8 cellular contexts compared by ENCODE assay signal in the genomic region with DNA sequence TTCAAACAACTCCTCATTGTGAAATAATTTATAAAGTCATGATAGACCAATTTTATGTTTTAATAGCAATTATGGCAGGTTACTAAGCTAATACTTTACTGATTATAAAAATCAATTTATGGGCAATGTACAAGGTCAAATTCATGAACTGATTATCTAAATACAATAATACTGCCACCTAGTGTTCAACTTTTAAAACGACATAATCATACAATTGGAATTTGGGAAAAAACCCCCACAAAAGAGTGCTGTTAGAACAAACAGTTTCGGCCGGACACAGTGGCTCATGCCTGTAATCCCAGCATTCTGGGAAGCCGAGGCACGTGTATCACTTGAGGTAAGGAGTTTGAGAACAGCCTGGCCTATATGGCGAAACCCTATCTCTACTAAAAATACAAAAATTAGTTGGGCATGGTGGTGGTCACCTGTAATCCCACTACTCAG. TPM values are rescaled to one million over a fixed set of nuclear protein-coding genes. Genes with fewer than 3 reads are reported as not detected.
DNase-seq lines count a peak whose midpoint lies in the region; ATAC-seq, FAIRE-seq and TF ChIP-seq lines count a peak whose summit lies in the region.

No MANE protein-coding gene starts in this region.

- FAIRE-seq in HepG2 (lab: Jason Lieb, UNC) = peak; percentile 39

- H3K36me3 ChIP-seq in HepG2 (replicated peaks in 1 of 2; ENCODE audit: control insufficient read depth in 1 of 2, insufficient read depth in 2 of 2, low read length in 2 of 2) = peaks cover 3 to 22% of the 10 kb centered on the region in 2 experiments

- no peak overlapping the region for H2AFZ ChIP-seq in HepG2 (ENCODE audit: low read length)

- H4K20me1 ChIP-seq in HepG2 (ENCODE audit: insufficient read depth, low read length) = no peaks in the 10 kb centered on the region; the same call in 1 of the 2 replicates

- no peak for TF ChIP-seq RAD21 in HepG2 (CRISPR knock-in tag; IDR thresholded peaks at IDR 0.05)

- POLR2A ChIA-PET in HepG2 (lab: Yijun Ruan, JAX) = interaction anchor here (1.6 kb wide), 1 partner anchor 15 kb away, joined by 6 read pairs; no protein-coding TSS in a partner anchor

- H3K4me3 Mint-ChIP-seq in brain = no peak overlapping the region
- no peak overlapping the region for H3K4me3 Mint-ChIP-seq in activated T-helper 2 cell treated with anti-CD3 and anti-CD28 coated beads, Interferon-gamma antibody, Interleukin-2, Interleukin-4, amounts not matched to agents 10 μg/mL and 5 μg/mL and 100 μg/mL, durations not matched to agents 14 hours and 24 hours and 36 hours (ENCODE audit: low read depth)

- peaks cover 28% of the 10 kb centered on the region for H3K4me1 Mint-ChIP-seq in brain
- H3K4me1 Mint-ChIP-seq in activated T-helper 2 cell treated with anti-CD3 and anti-CD28 coated beads, Interferon-gamma antibody, Interleukin-2, Interleukin-4, amounts not matched to agents 10 μg/mL and 5 μg/mL and 100 μg/mL, durations not matched to agents 14 hours and 24 hours and 36 hours (ENCODE audit: low read depth) = peaks cover 20% of the 10 kb centered on the region

- peak; percentile 44 for DNase-seq in NCI-H2171 treated with DMSO at 0.1 percent for 48 hours (lab: John Stamatoyannopoulos, UW)
- DNase-seq in NCI-H2171 (lab: John Stamatoyannopoulos, UW) = no peak
- peak; percentile 41 for DNase-seq in NCI-H1105 treated with DMSO at 0.1 percent for 48 hours (lab: John Stamatoyannopoulos, UW)
- DNase-seq in HepG2 (ENCODE audit: low spot score) = peak; percentile 24
- DNase-seq in activated gamma-delta T cell treated with Interleukin-2 at 50 U/mL for 16 hours = no peak
- DNase-seq in activated T-helper 2 cell treated with anti-CD3 and anti-CD28 coated beads, Interferon-gamma antibody, Interleukin-2, Interleukin-4, amounts not matched to agents 10 μg/mL and 5 μg/mL and 100 μg/mL, durations not matched to agents 14 hours and 24 hours and 36 hours (ENCODE audit: low spot score) = no peak
- no peak for DNase-seq in NCI-H187 treated with DMSO at 0.1 percent for 48 hours (lab: John Stamatoyannopoulos, UW)

- peaks cover 4% of the 10 kb centered on the region; the same call in 1 of the 2 replicates for H3K4me1 ChIP-seq in HepG2 (ENCODE audit: insufficient read depth, low read length)

- peak; percentile 57; the same call in 2 of the 3 replicates for ATAC-seq in HepG2

- no peak overlapping the region for H3K4me3 ChIP-seq in HepG2 (replicated peaks in 1 of 3; ENCODE audit: insufficient read depth in 1 of 3, low read depth in 2 of 3, low read length in 3 of 3)

- no peaks in the 10 kb centered on the region for H3K27me3 ChIP-seq in HepG2 (ENCODE audit: control insufficient read depth in 1 of 2, insufficient read depth in 2 of 2, low read length in 2 of 2)

- TF ChIP-seq EP300 in HepG2 (IDR thresholded peaks at IDR 0.05; ENCODE audit: low read depth in 2 of 2, low read length in 2 of 2) (no peak), HepG2 (CRISPR knock-in tag; IDR thresholded peaks at IDR 0.05; ENCODE audit: borderline replicate concordance) (no peak)

- no peak overlapping the region for H3K9ac ChIP-seq in HepG2 (ENCODE audit: insufficient read depth, low read depth, low read length)

- WGBS in HepG2 (ENCODE audit: low lambda C conversion rate) = 34% methylated on average over 6 of the region's 6 CpGs

- H3K4me2 ChIP-seq in HepG2 (ENCODE audit: low read depth, low read length) = no peak overlapping the region

- TF ChIP-seq POLR2A in HepG2 (IDR thresholded peaks at IDR 0.05; ENCODE audit: insufficient read depth in 1 of 2, low read depth in 2 of 2, low read length in 2 of 2) = no peak

- H3K9me3 ChIP-seq in HepG2 (ENCODE audit: low read length) = no peaks in the 10 kb centered on the region

- no peaks in the 10 kb centered on the region for H3K27me3 Mint-ChIP-seq in brain
- H3K27me3 Mint-ChIP-seq in activated T-helper 2 cell treated with anti-CD3 and anti-CD28 coated beads, Interferon-gamma antibody, Interleukin-2, Interleukin-4, amounts not matched to agents 10 μg/mL and 5 μg/mL and 100 μg/mL, durations not matched to agents 14 hours and 24 hours and 36 hours (ENCODE audit: low read depth) = no peaks in the 10 kb centered on the region

- peak overlapping the region in 4 of 5 experiments; percentile 66 to 89 (median 76) for H3K27ac Mint-ChIP-seq in brain
- no peak overlapping the region for H3K27ac Mint-ChIP-seq in activated T-helper 2 cell treated with anti-CD3 and anti-CD28 coated beads, Interferon-gamma antibody, Interleukin-2, Interleukin-4, amounts not matched to agents 10 μg/mL and 5 μg/mL and 100 μg/mL, durations not matched to agents 14 hours and 24 hours and 36 hours

- peaks cover 27% of the 10 kb centered on the region for H3K79me2 ChIP-seq in HepG2 (ENCODE audit: insufficient read depth, low read length)

- intact Hi-C loops in HepG2 (cut with micrococcal nuclease; ENCODE audit: unreplicated experiment) = loop anchor here (1.0 to 5.0 kb wide), 3 partner anchors 77 to 220 kb away; no protein-coding TSS in a partner anchor
- intact Hi-C loops in activated T-helper 2 cell treated with anti-CD3 and anti-CD28 coated beads, Interferon-gamma antibody, Interleukin-2, Interleukin-4, amounts not matched to agents 10 μg/mL and 5 μg/mL and 100 μg/mL, durations not matched to agents 14 hours and 24 hours and 36 hours (cut with micrococcal nuclease) = loop anchor here (1.0 to 5.0 kb wide), 4 partner anchors 75 to 269 kb away; no protein-coding TSS in a partner anchor

- H3K36me3 Mint-ChIP-seq in brain = peaks cover 17% of the 10 kb centered on the region
- H3K36me3 Mint-ChIP-seq in activated T-helper 2 cell treated with anti-CD3 and anti-CD28 coated beads, Interferon-gamma antibody, Interleukin-2, Interleukin-4, amounts not matched to agents 10 μg/mL and 5 μg/mL and 100 μg/mL, durations not matched to agents 14 hours and 24 hours and 36 hours (ENCODE audit: low read depth) = peaks cover 31% of the 10 kb centered on the region

- in situ Hi-C loops in HepG2 (cut with HindIII; ENCODE audit: extremely low pct_ligation_motif_present, low pct_unique_long_range_greater_than_20kb) = loop anchor here (10.0 kb wide), 1 partner anchor 223 kb away; no protein-coding TSS in a partner anchor

- no TSS peak for BruUV-seq in HepG2 (replicated peaks; lab: Mats Ljungman, UMichigan)

- CTCF ChIA-PET in HepG2 (lab: Yijun Ruan, JAX; ENCODE audit: low intra/inter-chr PET ratio, low total read pairs) = interaction anchor here (1.2 kb wide), 1 partner anchor 269 kb away, joined by 3 read pairs; no protein-coding TSS in a partner anchor

- TF ChIP-seq CTCF in brain (conservative IDR thresholded peaks at IDR 0.05) (peak; percentile 82 to 89), HepG2 (CRISPR knock-in tag; IDR thresholded peaks at IDR 0.05) (peak; percentile 58)

- no peak overlapping the region for H3K27ac ChIP-seq in HepG2 (ENCODE audit: extremely low read length, insufficient read depth, low read length)

- H3K9me3 Mint-ChIP-seq in brain = peaks cover 0 to 3% (median 0%) of the 10 kb centered on the region in 5 experiments
- no peaks in the 10 kb centered on the region for H3K9me3 Mint-ChIP-seq in activated T-helper 2 cell treated with anti-CD3 and anti-CD28 coated beads, Interferon-gamma antibody, Interleukin-2, Interleukin-4, amounts not matched to agents 10 μg/mL and 5 μg/mL and 100 μg/mL, durations not matched to agents 14 hours and 24 hours and 36 hours

TF ChIP-seq in HepG2, 621 proteins besides CTCF, POLR2A, EP300 and RAD21 (continues in another document):
- TF ChIP-seq, protein P1, sequence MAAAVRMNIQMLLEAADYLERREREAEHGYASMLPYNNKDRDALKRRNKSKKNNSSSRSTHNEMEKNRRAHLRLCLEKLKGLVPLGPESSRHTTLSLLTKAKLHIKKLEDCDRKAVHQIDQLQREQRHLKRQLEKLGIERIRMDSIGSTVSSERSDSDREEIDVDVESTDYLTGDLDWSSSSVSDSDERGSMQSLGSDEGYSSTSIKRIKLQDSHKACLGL (CRISPR knock-in tag; IDR thresholded peaks at IDR 0.05) = no peak
- TF ChIP-seq STAG1 (CRISPR knock-in tag; IDR thresholded peaks at IDR 0.05) = peak; percentile 40; the same call in 1 of the 2 replicates

RNA-seq across cellular contexts. Expression of a gene that starts 14.0 kb away (rescaled TPM):
- 23.7 TPM for polyA plus RNA-seq in brain (ENCODE audit: insufficient read depth, low read depth, low replicate concordance)
- 43.4 and 68.0 TPM in 2 replicates for total RNA-seq in HepG2 (2016; rRNA removed; fragmentation: Illumina TruSeq; extraction: Trizol)
- total RNA-seq in HepG2 (2016; cell fraction: cytosol; rRNA removed; fragmentation: Illumina TruSeq; extraction: Trizol; ENCODE audit: low read depth) = 10.0 and 11.6 TPM in 2 replicates
- 43.5 and 71.8 TPM in 2 replicates for total RNA-seq in HepG2 (2016; cell fraction: insoluble cytoplasmic fraction; rRNA removed; fragmentation: Illumina TruSeq; extraction: Trizol)
- total RNA-seq in HepG2 (2016; cell fraction: membrane; rRNA removed; fragmentation: Illumina TruSeq; extraction: Trizol) = 12.6 and 14.3 TPM in 2 replicates
- total RNA-seq in HepG2 (2016; cell fraction: nucleus; rRNA removed; fragmentation: Illumina TruSeq; extraction: Trizol) = 18.8 and 21.9 TPM in 2 replicates
- 26.1 and 31.5 TPM in 2 replicates for polyA plus RNA-seq in HepG2 (2011; rRNA removed)
- 14.8 and 26.0 TPM in 2 replicates for polyA plus RNA-seq in HepG2 (2011; cell fraction: cytosol; rRNA removed)
- polyA plus RNA-seq in HepG2 (2011; cell fraction: nucleus; rRNA removed) = 6.7 and 9.4 TPM in 2 replicates
- 26.4 and 28.5 TPM in 2 replicates for polyA plus RNA-seq in HepG2 (2012)
- 4.0 and 4.3 TPM in 2 replicates for polyA plus RNA-seq in HepG2 (2016; cell fraction: cytosol; fragmentation: Illumina TruSeq; extraction: Trizol; ENCODE audit: low read depth)
- 58.8 and 59.1 TPM in 2 replicates for polyA plus RNA-seq in HepG2 (2016; cell fraction: insoluble cytoplasmic fraction; fragmentation: Illumina TruSeq; extraction: Trizol; ENCODE audit: low read depth)
- polyA plus RNA-seq in HepG2 (2016; cell fraction: membrane; fragmentation: Illumina TruSeq; extraction: Trizol; ENCODE audit: low read depth) = 5.8 and 6.0 TPM in 2 replicates
- 21.6 and 23.3 TPM in 2 replicates for polyA plus RNA-seq in HepG2 (2016; cell fraction: nucleus; fragmentation: Illumina TruSeq; extraction: Trizol; ENCODE audit: insufficient read depth, low read depth)
- 13.1 and 19.1 TPM in 2 replicates for polyA minus RNA-seq in HepG2 (2011; rRNA and poly(A)+ RNA removed; ENCODE audit: low replicate concordance)
- polyA minus RNA-seq in HepG2 (2011; cell fraction: cytosol; rRNA and poly(A)+ RNA removed) = 15.4 and 26.0 TPM in 2 replicates
- 19.9 and 20.6 TPM in 2 replicates for polyA minus RNA-seq in HepG2 (2011; cell fraction: nucleus; rRNA and poly(A)+ RNA removed)
- total RNA-seq in activated T-helper 2 cell treated with anti-CD3 and anti-CD28 coated beads, Interferon-gamma antibody, Interleukin-2, Interleukin-4, amounts not matched to agents 10 μg/mL and 5 μg/mL and 100 μg/mL, durations not matched to agents 14 hours and 24 hours and 36 hours = 37.6 and 42.2 TPM in 2 replicates

Comparison
In these comparisons a context has a peak if more than half of its experiments do, and no peak if none do; other contexts are left out.
1. DNase-seq: peak in NCI-H2171 treated with DMSO at 0.1 percent for 48 hours (single experiment), NCI-H1105 treated with DMSO at 0.1 percent for 48 hours (single experiment) and HepG2 (single experiment); none in NCI-H2171 (single experiment), activated gamma-delta T cell treated with Interleukin-2 at 50 U/mL for 16 hours (single experiment), activated T-helper 2 cell treated with anti-CD3 and anti-CD28 coated beads, Interferon-gamma antibody, Interleukin-2, Interleukin-4, amounts not matched to agents 10 μg/mL and 5 μg/mL and 100 μg/mL, durations not matched to agents 14 hours and 24 hours and 36 hours (single experiment) and NCI-H187 treated with DMSO at 0.1 percent for 48 hours (single experiment).